Comparison of ENCODE assay signal across 2 cellular contexts in the genomic region with DNA sequence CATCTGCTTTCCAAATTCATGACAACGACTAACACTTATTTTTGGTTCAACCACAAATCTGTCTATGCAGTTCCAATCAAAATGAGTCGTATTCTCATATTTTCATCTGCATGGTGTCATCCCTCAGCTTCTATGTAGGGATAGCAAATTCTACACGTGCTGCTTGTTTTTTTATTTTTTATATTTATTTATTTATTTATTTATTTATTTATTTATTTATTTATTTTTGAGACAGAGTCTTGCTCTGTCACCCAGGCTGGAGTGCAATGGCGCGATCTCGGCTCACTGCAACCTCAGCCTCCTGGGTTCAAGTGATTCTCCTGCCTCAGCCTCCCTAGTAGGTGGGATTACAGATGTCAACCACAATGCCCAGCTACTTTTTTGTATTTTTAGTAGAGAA.
A peak's percentile ranks its signal among the peaks of the same experiment; 100 is the strongest.
DNase-seq lines count a peak whose midpoint lies in the region; ATAC-seq, FAIRE-seq and TF ChIP-seq lines count a peak whose summit lies in the region.
"Not testable (repeated sequence)": the region's sequence is repeated elsewhere in the genome, so short reads cannot be mapped to it uniquely, and the experiment has no call there.

No MANE protein-coding gene starts in this region.

- not testable (repeated sequence) for DNase-seq in A549 (ENCODE audit: low read depth in 1 of 2, low spot score in 1 of 2)

- not testable (repeated sequence) for H3K36me3 ChIP-seq in HEK293 (ENCODE audit: control insufficient read depth in 2 of 2, insufficient read depth in 1 of 2, low read length in 2 of 2)

- not testable (repeated sequence) for TF ChIP-seq CTCF in A549 (IDR thresholded peaks at IDR 0.05); HEK293 (tag by site-specific recombination; IDR thresholded peaks at IDR 0.05)

- ATAC-seq in A549 = not testable (repeated sequence)

- TF ChIP-seq POLR2A in A549 (IDR thresholded peaks at IDR 0.05; ENCODE audit: low read length) = not testable (repeated sequence)

- FAIRE-seq in A549 (lab: Jason Lieb, UNC) = not testable (repeated sequence)

- POLR2A ChIA-PET in A549 (lab: Yijun Ruan, JAX); HEK293 (lab: Yijun Ruan, JAX): not testable (repeated sequence)

- H3K4me1 ChIP-seq in A549; HEK293 (ENCODE audit: control insufficient read depth, insufficient read depth, low read length): not testable (repeated sequence)

- not testable (repeated sequence) for H3K4me2 ChIP-seq in A549

- CTCF ChIA-PET in A549 (lab: Yijun Ruan, JAX); HEK293 (lab: Yijun Ruan, JAX): not testable (repeated sequence)

- not testable (repeated sequence) for TF ChIP-seq EP300 in A549 (IDR thresholded peaks at IDR 0.05)

- H3K27ac ChIP-seq in A549; HEK293 (ENCODE audit: extremely low read depth, low read depth, low read length): not testable (repeated sequence)

- TF ChIP-seq RAD21 in A549 (conservative IDR thresholded peaks at IDR 0.05 in 1 of 2, IDR thresholded peaks at IDR 0.05 in 1 of 2) = not testable (repeated sequence)

- H3K4me3 ChIP-seq in A549; HEK293 (ENCODE audit: low read depth, low read length): not testable (repeated sequence)

- not testable (repeated sequence) for H3K9me3 ChIP-seq in A549; HEK293 (ENCODE audit: control insufficient read depth, insufficient read depth, low read depth, low read length)

- WGBS in A549 (ENCODE audit: missing lambda C conversion rate) = 24% methylated on average over 6 of the region's 6 CpGs

TF ChIP-seq in A549, 52 proteins besides CTCF, POLR2A, EP300 and RAD21:
- TF ChIP-seq ZC3H11A (IDR thresholded peaks at IDR 0.05) = peak; percentile 29; the same call in 1 of the 2 replicates

TF ChIP-seq in HEK293, 187 proteins besides CTCF, POLR2A, EP300 and RAD21:
- TF ChIP-seq ZBTB8A (tag by site-specific recombination; IDR thresholded peaks at IDR 0.05) (peak; percentile 59), ZNF426 (tag by site-specific recombination; IDR thresholded peaks at IDR 0.05) (peak; percentile 72), ZNF555 (tag by site-specific recombination; conservative IDR thresholded peaks at IDR 0.05) (peak; percentile 61), ZNF623 (tag by site-specific recombination; IDR thresholded peaks at IDR 0.05) (0 out of 2 replicates have a peak, but pooled peaks have one; percentile 42), ZNF433 (tag by site-specific recombination; IDR thresholded peaks at IDR 0.05; ENCODE audit: low read depth) (peak; percentile 26; the same call in 1 of the 2 replicates), ZNF510 (tag by site-specific recombination; IDR thresholded peaks at IDR 0.05; ENCODE audit: insufficient replicate concordance) (peak; percentile 48), ZNF394 (tag by site-specific recombination; IDR thresholded peaks at IDR 0.05; ENCODE audit: borderline replicate concordance) (peak; percentile 80), ZNF654 (tag by site-specific recombination; IDR thresholded peaks at IDR 0.05; ENCODE audit: low read depth) (peak; percentile 17; the same call in 1 of the 2 replicates), ZNF140 (tag by site-specific recombination; IDR thresholded peaks at IDR 0.05) (peak; percentile 75; the same call in 1 of the 2 replicates)
- TF ChIP-seq, protein P1, sequence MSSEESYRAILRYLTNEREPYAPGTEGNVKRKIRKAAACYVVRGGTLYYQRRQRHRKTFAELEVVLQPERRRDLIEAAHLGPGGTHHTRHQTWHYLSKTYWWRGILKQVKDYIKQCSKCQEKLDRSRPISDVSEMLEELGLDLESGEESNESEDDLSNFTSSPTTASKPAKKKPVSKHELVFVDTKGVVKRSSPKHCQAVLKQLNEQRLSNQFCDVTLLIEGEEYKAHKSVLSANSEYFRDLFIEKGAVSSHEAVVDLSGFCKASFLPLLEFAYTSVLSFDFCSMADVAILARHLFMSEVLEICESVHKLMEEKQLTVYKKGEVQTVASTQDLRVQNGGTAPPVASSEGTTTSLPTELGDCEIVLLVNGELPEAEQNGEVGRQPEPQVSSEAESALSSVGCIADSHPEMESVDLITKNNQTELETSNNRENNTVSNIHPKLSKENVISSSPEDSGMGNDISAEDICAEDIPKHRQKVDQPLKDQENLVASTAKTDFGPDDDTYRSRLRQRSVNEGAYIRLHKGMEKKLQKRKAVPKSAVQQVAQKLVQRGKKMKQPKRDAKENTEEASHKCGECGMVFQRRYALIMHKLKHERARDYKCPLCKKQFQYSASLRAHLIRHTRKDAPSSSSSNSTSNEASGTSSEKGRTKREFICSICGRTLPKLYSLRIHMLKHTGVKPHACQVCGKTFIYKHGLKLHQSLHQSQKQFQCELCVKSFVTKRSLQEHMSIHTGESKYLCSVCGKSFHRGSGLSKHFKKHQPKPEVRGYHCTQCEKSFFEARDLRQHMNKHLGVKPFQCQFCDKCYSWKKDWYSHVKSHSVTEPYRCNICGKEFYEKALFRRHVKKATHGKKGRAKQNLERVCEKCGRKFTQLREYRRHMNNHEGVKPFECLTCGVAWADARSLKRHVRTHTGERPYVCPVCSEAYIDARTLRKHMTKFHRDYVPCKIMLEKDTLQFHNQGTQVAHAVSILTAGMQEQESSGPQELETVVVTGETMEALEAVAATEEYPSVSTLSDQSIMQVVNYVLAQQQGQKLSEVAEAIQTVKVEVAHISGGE (tag by site-specific recombination; conservative IDR thresholded peaks at IDR 0.05; ENCODE audit: low read depth) = peak; percentile 61; the same call in 1 of the 2 replicates
- TF ChIP-seq, protein P2, sequence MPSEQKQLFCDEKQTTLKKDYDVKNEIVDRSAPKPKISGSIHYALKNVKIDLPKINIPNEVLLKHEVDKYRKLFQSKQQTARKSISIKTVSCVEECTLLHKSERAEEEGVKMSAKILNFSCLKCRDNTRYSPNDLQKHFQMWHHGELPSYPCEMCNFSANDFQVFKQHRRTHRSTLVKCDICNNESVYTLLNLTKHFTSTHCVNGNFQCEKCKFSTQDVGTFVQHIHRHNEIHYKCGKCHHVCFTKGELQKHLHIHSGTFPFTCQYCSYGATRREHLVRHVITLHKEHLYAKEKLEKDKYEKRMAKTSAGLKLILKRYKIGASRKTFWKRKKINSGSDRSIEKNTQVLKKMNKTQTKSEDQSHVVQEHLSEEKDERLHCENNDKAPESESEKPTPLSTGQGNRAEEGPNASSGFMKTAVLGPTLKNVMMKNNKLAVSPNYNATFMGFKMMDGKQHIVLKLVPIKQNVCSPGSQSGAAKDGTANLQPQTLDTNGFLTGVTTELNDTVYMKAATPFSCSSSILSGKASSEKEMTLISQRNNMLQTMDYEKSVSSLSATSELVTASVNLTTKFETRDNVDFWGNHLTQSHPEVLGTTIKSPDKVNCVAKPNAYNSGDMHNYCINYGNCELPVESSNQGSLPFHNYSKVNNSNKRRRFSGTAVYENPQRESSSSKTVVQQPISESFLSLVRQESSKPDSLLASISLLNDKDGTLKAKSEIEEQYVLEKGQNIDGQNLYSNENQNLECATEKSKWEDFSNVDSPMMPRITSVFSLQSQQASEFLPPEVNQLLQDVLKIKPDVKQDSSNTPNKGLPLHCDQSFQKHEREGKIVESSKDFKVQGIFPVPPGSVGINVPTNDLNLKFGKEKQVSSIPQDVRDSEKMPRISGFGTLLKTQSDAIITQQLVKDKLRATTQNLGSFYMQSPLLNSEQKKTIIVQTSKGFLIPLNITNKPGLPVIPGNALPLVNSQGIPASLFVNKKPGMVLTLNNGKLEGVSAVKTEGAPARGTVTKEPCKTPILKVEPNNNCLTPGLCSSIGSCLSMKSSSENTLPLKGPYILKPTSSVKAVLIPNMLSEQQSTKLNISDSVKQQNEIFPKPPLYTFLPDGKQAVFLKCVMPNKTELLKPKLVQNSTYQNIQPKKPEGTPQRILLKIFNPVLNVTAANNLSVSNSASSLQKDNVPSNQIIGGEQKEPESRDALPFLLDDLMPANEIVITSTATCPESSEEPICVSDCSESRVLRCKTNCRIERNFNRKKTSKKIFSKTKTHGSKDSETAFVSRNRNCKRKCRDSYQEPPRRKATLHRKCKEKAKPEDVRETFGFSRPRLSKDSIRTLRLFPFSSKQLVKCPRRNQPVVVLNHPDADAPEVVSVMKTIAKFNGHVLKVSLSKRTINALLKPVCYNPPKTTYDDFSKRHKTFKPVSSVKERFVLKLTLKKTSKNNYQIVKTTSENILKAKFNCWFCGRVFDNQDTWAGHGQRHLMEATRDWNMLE (tag by site-specific recombination; conservative IDR thresholded peaks at IDR 0.05; ENCODE audit: low read depth) = peak; percentile 83
